Comparison of ENCODE assay signal across 1 cellular context in genomic region chr2:218962859-218963492, GRCh38.
TF ChIP-seq lines count a peak whose summit lies in the region.

No MANE protein-coding gene starts in this region.

TF ChIP-seq in WTC11, 78 proteins besides CTCF, POLR2A, EP300 and RAD21 (continued from another document):
- TF ChIP-seq AFF4 (CRISPR knock-in tag; IDR thresholded peaks at IDR 0.05; ENCODE audit: borderline replicate concordance) (peak; percentile 76; the same call in 1 of the 2 replicates), SMAD3 (CRISPR knock-in tag; IDR thresholded peaks at IDR 0.05; ENCODE audit: borderline replicate concordance) (peak; percentile 82; the same call in 1 of the 2 replicates), FOXK1 (CRISPR knock-in tag; IDR thresholded peaks at IDR 0.05) (peak; percentile 88), TP53 (CRISPR knock-in tag; IDR thresholded peaks at IDR 0.05) (peak; percentile 79; the same call in 1 of the 2 replicates), PRRX2 (CRISPR knock-in tag; IDR thresholded peaks at IDR 0.05) (no peak), ETV6 (CRISPR knock-in tag; IDR thresholded peaks at IDR 0.05) (peak; percentile 97), CREB1 (CRISPR knock-in tag; IDR thresholded peaks at IDR 0.05) (peak; percentile 70), IRF1 (CRISPR knock-in tag; IDR thresholded peaks at IDR 0.05) (peak; percentile 92), JUN (CRISPR knock-in tag; IDR thresholded peaks at IDR 0.05) (peak; percentile 95), SMAD4 (CRISPR knock-in tag; IDR thresholded peaks at IDR 0.05) (peak; percentile 92), GABPB1 (CRISPR knock-in tag; IDR thresholded peaks at IDR 0.05) (peak; percentile 66), ZMAT4 (CRISPR knock-in tag; IDR thresholded peaks at IDR 0.05) (no peak), SOX15 (CRISPR knock-in tag; IDR thresholded peaks at IDR 0.05) (no peak), NFYB (CRISPR knock-in tag; conservative IDR thresholded peaks at IDR 0.05; ENCODE audit: low read depth) (peak; percentile 63), CDX4 (CRISPR knock-in tag; IDR thresholded peaks at IDR 0.05; ENCODE audit: borderline replicate concordance) (no peak), NR3C1 (CRISPR knock-in tag; conservative IDR thresholded peaks at IDR 0.05; ENCODE audit: low read depth) (0 out of 2 replicates have a peak, but pooled peaks have one; percentile 55), ZNF263 (CRISPR knock-in tag; IDR thresholded peaks at IDR 0.05; ENCODE audit: low read depth) (no peak), ZNF416 (CRISPR knock-in tag; IDR thresholded peaks at IDR 0.05) (no peak), KAT7 (CRISPR knock-in tag; IDR thresholded peaks at IDR 0.05; ENCODE audit: borderline replicate concordance) (0 out of 2 replicates have a peak, but pooled peaks have one; percentile 57), ZNF121 (CRISPR knock-in tag; IDR thresholded peaks at IDR 0.05) (no peak), HMGA2 (CRISPR knock-in tag; IDR thresholded peaks at IDR 0.05) (no peak), NR2C2 (CRISPR knock-in tag; IDR thresholded peaks at IDR 0.05) (no peak), PRDM15 (CRISPR knock-in tag; IDR thresholded peaks at IDR 0.05) (peak; percentile 46; the same call in 1 of the 2 replicates), MXD4 (CRISPR knock-in tag; IDR thresholded peaks at IDR 0.05; ENCODE audit: borderline replicate concordance) (no peak)
- TF ChIP-seq, protein P1, sequence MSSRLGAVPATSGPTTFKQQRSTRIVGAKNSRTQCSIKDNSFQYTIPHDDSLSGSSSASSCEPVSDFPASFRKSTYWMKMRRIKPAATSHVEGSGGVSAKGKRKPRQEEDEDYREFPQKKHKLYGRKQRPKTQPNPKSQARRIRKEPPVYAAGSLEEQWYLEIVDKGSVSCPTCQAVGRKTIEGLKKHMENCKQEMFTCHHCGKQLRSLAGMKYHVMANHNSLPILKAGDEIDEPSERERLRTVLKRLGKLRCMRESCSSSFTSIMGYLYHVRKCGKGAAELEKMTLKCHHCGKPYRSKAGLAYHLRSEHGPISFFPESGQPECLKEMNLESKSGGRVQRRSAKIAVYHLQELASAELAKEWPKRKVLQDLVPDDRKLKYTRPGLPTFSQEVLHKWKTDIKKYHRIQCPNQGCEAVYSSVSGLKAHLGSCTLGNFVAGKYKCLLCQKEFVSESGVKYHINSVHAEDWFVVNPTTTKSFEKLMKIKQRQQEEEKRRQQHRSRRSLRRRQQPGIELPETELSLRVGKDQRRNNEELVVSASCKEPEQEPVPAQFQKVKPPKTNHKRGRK (CRISPR knock-in tag; IDR thresholded peaks at IDR 0.05; ENCODE audit: borderline replicate concordance), result 0 out of 2 replicates have a peak, but pooled peaks have one; percentile 31
- TF ChIP-seq, protein P2, sequence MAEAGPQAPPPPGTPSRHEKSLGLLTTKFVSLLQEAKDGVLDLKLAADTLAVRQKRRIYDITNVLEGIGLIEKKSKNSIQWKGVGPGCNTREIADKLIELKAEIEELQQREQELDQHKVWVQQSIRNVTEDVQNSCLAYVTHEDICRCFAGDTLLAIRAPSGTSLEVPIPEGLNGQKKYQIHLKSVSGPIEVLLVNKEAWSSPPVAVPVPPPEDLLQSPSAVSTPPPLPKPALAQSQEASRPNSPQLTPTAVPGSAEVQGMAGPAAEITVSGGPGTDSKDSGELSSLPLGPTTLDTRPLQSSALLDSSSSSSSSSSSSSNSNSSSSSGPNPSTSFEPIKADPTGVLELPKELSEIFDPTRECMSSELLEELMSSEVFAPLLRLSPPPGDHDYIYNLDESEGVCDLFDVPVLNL (CRISPR knock-in tag; IDR thresholded peaks at IDR 0.05; ENCODE audit: borderline replicate concordance, low read depth), result peak; percentile 86; the same call in 1 of the 2 replicates
- TF ChIP-seq, protein P3, sequence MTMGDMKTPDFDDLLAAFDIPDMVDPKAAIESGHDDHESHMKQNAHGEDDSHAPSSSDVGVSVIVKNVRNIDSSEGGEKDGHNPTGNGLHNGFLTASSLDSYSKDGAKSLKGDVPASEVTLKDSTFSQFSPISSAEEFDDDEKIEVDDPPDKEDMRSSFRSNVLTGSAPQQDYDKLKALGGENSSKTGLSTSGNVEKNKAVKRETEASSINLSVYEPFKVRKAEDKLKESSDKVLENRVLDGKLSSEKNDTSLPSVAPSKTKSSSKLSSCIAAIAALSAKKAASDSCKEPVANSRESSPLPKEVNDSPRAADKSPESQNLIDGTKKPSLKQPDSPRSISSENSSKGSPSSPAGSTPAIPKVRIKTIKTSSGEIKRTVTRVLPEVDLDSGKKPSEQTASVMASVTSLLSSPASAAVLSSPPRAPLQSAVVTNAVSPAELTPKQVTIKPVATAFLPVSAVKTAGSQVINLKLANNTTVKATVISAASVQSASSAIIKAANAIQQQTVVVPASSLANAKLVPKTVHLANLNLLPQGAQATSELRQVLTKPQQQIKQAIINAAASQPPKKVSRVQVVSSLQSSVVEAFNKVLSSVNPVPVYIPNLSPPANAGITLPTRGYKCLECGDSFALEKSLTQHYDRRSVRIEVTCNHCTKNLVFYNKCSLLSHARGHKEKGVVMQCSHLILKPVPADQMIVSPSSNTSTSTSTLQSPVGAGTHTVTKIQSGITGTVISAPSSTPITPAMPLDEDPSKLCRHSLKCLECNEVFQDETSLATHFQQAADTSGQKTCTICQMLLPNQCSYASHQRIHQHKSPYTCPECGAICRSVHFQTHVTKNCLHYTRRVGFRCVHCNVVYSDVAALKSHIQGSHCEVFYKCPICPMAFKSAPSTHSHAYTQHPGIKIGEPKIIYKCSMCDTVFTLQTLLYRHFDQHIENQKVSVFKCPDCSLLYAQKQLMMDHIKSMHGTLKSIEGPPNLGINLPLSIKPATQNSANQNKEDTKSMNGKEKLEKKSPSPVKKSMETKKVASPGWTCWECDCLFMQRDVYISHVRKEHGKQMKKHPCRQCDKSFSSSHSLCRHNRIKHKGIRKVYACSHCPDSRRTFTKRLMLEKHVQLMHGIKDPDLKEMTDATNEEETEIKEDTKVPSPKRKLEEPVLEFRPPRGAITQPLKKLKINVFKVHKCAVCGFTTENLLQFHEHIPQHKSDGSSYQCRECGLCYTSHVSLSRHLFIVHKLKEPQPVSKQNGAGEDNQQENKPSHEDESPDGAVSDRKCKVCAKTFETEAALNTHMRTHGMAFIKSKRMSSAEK (CRISPR knock-in tag; IDR thresholded peaks at IDR 0.05; ENCODE audit: borderline replicate concordance), result no peak
- TF ChIP-seq, protein P4, sequence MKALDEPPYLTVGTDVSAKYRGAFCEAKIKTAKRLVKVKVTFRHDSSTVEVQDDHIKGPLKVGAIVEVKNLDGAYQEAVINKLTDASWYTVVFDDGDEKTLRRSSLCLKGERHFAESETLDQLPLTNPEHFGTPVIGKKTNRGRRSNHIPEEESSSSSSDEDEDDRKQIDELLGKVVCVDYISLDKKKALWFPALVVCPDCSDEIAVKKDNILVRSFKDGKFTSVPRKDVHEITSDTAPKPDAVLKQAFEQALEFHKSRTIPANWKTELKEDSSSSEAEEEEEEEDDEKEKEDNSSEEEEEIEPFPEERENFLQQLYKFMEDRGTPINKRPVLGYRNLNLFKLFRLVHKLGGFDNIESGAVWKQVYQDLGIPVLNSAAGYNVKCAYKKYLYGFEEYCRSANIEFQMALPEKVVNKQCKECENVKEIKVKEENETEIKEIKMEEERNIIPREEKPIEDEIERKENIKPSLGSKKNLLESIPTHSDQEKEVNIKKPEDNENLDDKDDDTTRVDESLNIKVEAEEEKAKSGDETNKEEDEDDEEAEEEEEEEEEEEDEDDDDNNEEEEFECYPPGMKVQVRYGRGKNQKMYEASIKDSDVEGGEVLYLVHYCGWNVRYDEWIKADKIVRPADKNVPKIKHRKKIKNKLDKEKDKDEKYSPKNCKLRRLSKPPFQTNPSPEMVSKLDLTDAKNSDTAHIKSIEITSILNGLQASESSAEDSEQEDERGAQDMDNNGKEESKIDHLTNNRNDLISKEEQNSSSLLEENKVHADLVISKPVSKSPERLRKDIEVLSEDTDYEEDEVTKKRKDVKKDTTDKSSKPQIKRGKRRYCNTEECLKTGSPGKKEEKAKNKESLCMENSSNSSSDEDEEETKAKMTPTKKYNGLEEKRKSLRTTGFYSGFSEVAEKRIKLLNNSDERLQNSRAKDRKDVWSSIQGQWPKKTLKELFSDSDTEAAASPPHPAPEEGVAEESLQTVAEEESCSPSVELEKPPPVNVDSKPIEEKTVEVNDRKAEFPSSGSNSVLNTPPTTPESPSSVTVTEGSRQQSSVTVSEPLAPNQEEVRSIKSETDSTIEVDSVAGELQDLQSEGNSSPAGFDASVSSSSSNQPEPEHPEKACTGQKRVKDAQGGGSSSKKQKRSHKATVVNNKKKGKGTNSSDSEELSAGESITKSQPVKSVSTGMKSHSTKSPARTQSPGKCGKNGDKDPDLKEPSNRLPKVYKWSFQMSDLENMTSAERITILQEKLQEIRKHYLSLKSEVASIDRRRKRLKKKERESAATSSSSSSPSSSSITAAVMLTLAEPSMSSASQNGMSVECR (CRISPR knock-in tag; IDR thresholded peaks at IDR 0.05; ENCODE audit: borderline replicate concordance), result peak; percentile 98
- TF ChIP-seq, protein P5, sequence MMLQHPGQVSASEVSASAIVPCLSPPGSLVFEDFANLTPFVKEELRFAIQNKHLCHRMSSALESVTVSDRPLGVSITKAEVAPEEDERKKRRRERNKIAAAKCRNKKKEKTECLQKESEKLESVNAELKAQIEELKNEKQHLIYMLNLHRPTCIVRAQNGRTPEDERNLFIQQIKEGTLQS (CRISPR knock-in tag; conservative IDR thresholded peaks at IDR 0.05), result no peak
